In the genomic region with DNA sequence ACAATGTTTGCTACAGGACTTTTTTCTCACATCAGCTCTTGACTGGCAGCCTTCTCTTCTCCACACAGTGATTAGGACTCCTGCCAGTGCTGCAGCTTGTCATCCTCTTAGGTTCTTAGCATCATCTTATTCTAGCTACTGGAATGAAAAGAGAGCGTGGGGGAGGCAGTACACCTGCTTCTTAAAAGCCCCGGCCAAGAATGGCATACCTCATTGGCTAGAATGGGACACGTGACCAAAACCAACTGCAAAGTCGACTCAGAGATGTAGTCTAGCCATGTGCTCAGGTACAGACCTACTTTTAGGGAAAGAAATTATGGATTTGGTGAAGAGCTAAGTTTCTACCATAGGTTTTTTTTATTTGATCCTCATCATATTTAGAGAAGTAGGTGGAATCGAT, we compare ENCODE assay signal across 17 cellular contexts. TPM values are rescaled to one million over a fixed set of nuclear protein-coding genes. Genes with fewer than 3 reads are reported as not detected.
DNase-seq lines count a peak whose midpoint lies in the region; ATAC-seq and TF ChIP-seq lines count a peak whose summit lies in the region.
"Had no signal": no experiment of that assay in that cellular context is flagged by ENCODE, and none has a peak within 500 bp of the region (broad histone marks: within the 10 kb centered on the region; RNA-seq: fewer than 3 reads in every experiment).

No MANE protein-coding gene starts in this region.

- H3K4me1 ChIP-seq in hepatocyte (ENCODE audit: insufficient read depth) = peaks cover 57% of the 10 kb centered on the region
- H3K4me1 ChIP-seq in sigmoid colon = peaks cover 0 to 78% (median 71%) of the 10 kb centered on the region in 4 donors
- no peaks in the 10 kb centered on the region for H3K4me1 ChIP-seq in CD4-positive, alpha-beta memory T cell (ENCODE audit: insufficient read depth, low read length)

- no peaks in the 10 kb centered on the region; the same call in 1 of the 2 replicates for H3K27me3 Mint-ChIP-seq in HFFc6 (ENCODE audit: insufficient read depth)
- H3K27me3 Mint-ChIP-seq in CD4-positive, alpha-beta memory T cell = peaks cover 0 to 1% of the 10 kb centered on the region in 2 donors
- H3K27me3 Mint-ChIP-seq in activated CD4-positive, alpha-beta memory T cell treated with anti-CD3 and anti-CD28 coated beads for 36 hours = no peaks in the 10 kb centered on the region
- H3K27me3 Mint-ChIP-seq: activated CD4-positive, alpha-beta T cell treated with anti-CD3 and anti-CD28 coated beads, Interleukin-2, amount 10 ng/mL, durations not matched to agents 24 days and 14 days had no signal

- peak overlapping the region; percentile 54 for H3K27ac Mint-ChIP-seq in HFFc6
- peak overlapping the region in 1 of 7 donors; percentile 25 for H3K27ac Mint-ChIP-seq in CD4-positive, alpha-beta memory T cell
- H3K27ac Mint-ChIP-seq in activated CD4-positive, alpha-beta memory T cell treated with anti-CD3 and anti-CD28 coated beads for 36 hours = no peak overlapping the region
- H3K27ac Mint-ChIP-seq: activated CD4-positive, alpha-beta T cell treated with anti-CD3 and anti-CD28 coated beads, Interleukin-2, amount 10 ng/mL, durations not matched to agents 24 days and 14 days had no signal

- no peak overlapping the region for H3K4me3 ChIP-seq in hepatocyte
- no peak overlapping the region for H3K4me3 ChIP-seq in sigmoid colon
- H3K4me3 ChIP-seq in CD4-positive, alpha-beta memory T cell (ENCODE audit: low read length in 2 of 2) = no peak overlapping the region

- H3K9me3 Mint-ChIP-seq in HFFc6 = no peaks in the 10 kb centered on the region
- H3K9me3 Mint-ChIP-seq in CD4-positive, alpha-beta memory T cell = peaks cover 0 to 2% (median 0%) of the 10 kb centered on the region in 8 donors
- H3K9me3 Mint-ChIP-seq in activated CD4-positive, alpha-beta memory T cell treated with anti-CD3 and anti-CD28 coated beads for 36 hours = no peaks in the 10 kb centered on the region
- H3K9me3 Mint-ChIP-seq: activated CD4-positive, alpha-beta T cell treated with anti-CD3 and anti-CD28 coated beads, Interleukin-2, amount 10 ng/mL, durations not matched to agents 24 days and 14 days had no signal

- H3K27me3 ChIP-seq in hepatocyte (no peaks in the 10 kb centered on the region), sigmoid colon (no peaks in the 10 kb centered on the region)
- no peaks in the 10 kb centered on the region for H3K27me3 ChIP-seq in CD4-positive, alpha-beta memory T cell (ENCODE audit: insufficient read depth, low read length)

- H3K9me2 ChIP-seq in hepatocyte (replicated peaks; ENCODE audit: insufficient read depth) = no peaks in the 10 kb centered on the region

- H4K20me1 ChIP-seq in hepatocyte (ENCODE audit: insufficient read depth, poor library complexity, severe bottlenecking) = no peaks in the 10 kb centered on the region

- H3K9me3 ChIP-seq in hepatocyte (ENCODE audit: low read depth) = no peaks in the 10 kb centered on the region
- no peaks in the 10 kb centered on the region for H3K9me3 ChIP-seq in sigmoid colon
- H3K9me3 ChIP-seq in CD4-positive, alpha-beta memory T cell (ENCODE audit: control insufficient read depth in 1 of 2, low read length in 2 of 2) = no peaks in the 10 kb centered on the region

- TF ChIP-seq POLR2A in sigmoid colon (IDR thresholded peaks at IDR 0.05) = no peak

- H3K36me3 ChIP-seq in hepatocyte (replicated peaks; ENCODE audit: insufficient read depth, low read depth) (no peaks in the 10 kb centered on the region), sigmoid colon (no peaks in the 10 kb centered on the region)
- no peaks in the 10 kb centered on the region for H3K36me3 ChIP-seq in CD4-positive, alpha-beta memory T cell (ENCODE audit: insufficient read depth, low read length)

- H2AFZ ChIP-seq in hepatocyte = no peak overlapping the region

- TF ChIP-seq EP300 in sigmoid colon (IDR thresholded peaks at IDR 0.05) = no peak

- H3K4me2 ChIP-seq in hepatocyte = no peak overlapping the region

- CTCF ChIA-PET in CD4-positive, alpha-beta memory T cell (lab: Charles Lee; ENCODE audit: partially characterized antibody) = interaction anchor here (1.0 kb wide), 1 partner anchor 31 kb away, joined by 3 read pairs; no protein-coding TSS in a partner anchor
- CTCF ChIA-PET in activated CD4-positive, alpha-beta memory T cell treated with anti-CD3 and anti-CD28 coated beads for 36 hours (lab: Charles Lee) = no interaction called here

- peaks cover 65% of the 10 kb centered on the region for H3K4me1 Mint-ChIP-seq in HFFc6 (ENCODE audit: low read depth)
- H3K4me1 Mint-ChIP-seq in CD4-positive, alpha-beta memory T cell = peaks cover 0 to 10% (median under 1%) of the 10 kb centered on the region in 4 donors
- peaks cover 7% of the 10 kb centered on the region for H3K4me1 Mint-ChIP-seq in activated CD4-positive, alpha-beta memory T cell treated with anti-CD3 and anti-CD28 coated beads for 36 hours (ENCODE audit: low read depth)
- H3K4me1 Mint-ChIP-seq: activated CD4-positive, alpha-beta T cell treated with anti-CD3 and anti-CD28 coated beads, Interleukin-2, amount 10 ng/mL, durations not matched to agents 24 days and 14 days had no signal

- no peak for ATAC-seq in GM21367 (IDR thresholded peaks at IDR 0.05; ENCODE audit: unreplicated experiment)
- ATAC-seq: PC-3 had no signal

- no peaks in the 10 kb centered on the region for H3K36me3 Mint-ChIP-seq in HFFc6 (ENCODE audit: low read depth)
- no peaks in the 10 kb centered on the region for H3K36me3 Mint-ChIP-seq in CD4-positive, alpha-beta memory T cell
- H3K36me3 Mint-ChIP-seq in activated CD4-positive, alpha-beta memory T cell treated with anti-CD3 and anti-CD28 coated beads for 36 hours = no peaks in the 10 kb centered on the region

- intact Hi-C loops in sigmoid colon (cut with DNase I) = loop anchor here (5.0 kb wide), 1 partner anchor 120 kb away; no protein-coding TSS in a partner anchor
- intact Hi-C loops in CD4-positive, alpha-beta memory T cell (cut with micrococcal nuclease) = no loop called here
- intact Hi-C loops in activated CD4-positive, alpha-beta memory T cell treated with anti-CD3 and anti-CD28 coated beads for 36 hours (cut with micrococcal nuclease) = no loop called here

- TF ChIP-seq CTCF in HFFc6 (IDR thresholded peaks at IDR 0.05) (no peak), hepatocyte (IDR thresholded peaks at IDR 0.05; ENCODE audit: poor library complexity) (no peak), sigmoid colon (IDR thresholded peaks at IDR 0.05) (no peak)

- H3K79me2 ChIP-seq in hepatocyte = peaks cover 57% of the 10 kb centered on the region

- POLR2A ChIA-PET in CD4-positive, alpha-beta memory T cell (lab: Charles Lee; ENCODE audit: partially characterized antibody) = no interaction called here
- POLR2A ChIA-PET in activated CD4-positive, alpha-beta memory T cell treated with anti-CD3 and anti-CD28 coated beads for 36 hours (lab: Charles Lee) = no interaction called here

- DNase-seq in HFFc6 = no peak
- peak; percentile 31 for DNase-seq in RPMI8226
- no peak for DNase-seq in hepatocyte (ENCODE audit: low spot score)
- no peak for DNase-seq in sigmoid colon
- DNase-seq in cortex of kidney (lab: John Stamatoyannopoulos, UW) = no peak
- no peak for DNase-seq in CD4-positive, alpha-beta memory T cell
- no peak for DNase-seq in activated CD4-positive, alpha-beta memory T cell treated with anti-CD3 and anti-CD28 coated beads for 36 hours
- DNase-seq: activated CD4-positive, alpha-beta T cell treated with anti-CD3 and anti-CD28 coated beads, Interleukin-2, amount 10 ng/mL, durations not matched to agents 24 days and 14 days; activated gamma-delta T cell treated with Interleukin-2 at 50 U/mL for 16 hours; AML-193; hippocampal formation; NCI-H2081; NCI-H526; occipital lobe; PC-3; stimulated activated CD4-positive, alpha-beta T cell treated with anti-CD3 and anti-CD28 coated beads, Interleukin-2, amount 100 ng/mL, for 24 hours had no signal

- peak overlapping the region; percentile 69; the same call in 1 of the 2 replicates for H3K4me3 Mint-ChIP-seq in HFFc6
- H3K4me3 Mint-ChIP-seq in CD4-positive, alpha-beta memory T cell = no peak overlapping the region
- no peak overlapping the region for H3K4me3 Mint-ChIP-seq in activated CD4-positive, alpha-beta memory T cell treated with anti-CD3 and anti-CD28 coated beads for 36 hours
- H3K4me3 Mint-ChIP-seq: activated CD4-positive, alpha-beta T cell treated with anti-CD3 and anti-CD28 coated beads, Interleukin-2, amount 10 ng/mL, durations not matched to agents 24 days and 14 days had no signal

- WGBS in hepatocyte (ENCODE audit: low lambda C conversion rate, missing lambda C conversion rate) = 94% methylated on average over 5 of the region's 5 CpGs
- WGBS in sigmoid colon, 2 donors = 91 to 93% methylated on average over 5 of the region's 5 CpGs

- H3K27ac ChIP-seq in hepatocyte = peak overlapping the region; percentile 56
- H3K27ac ChIP-seq in sigmoid colon = peak overlapping the region in 3 of 4 donors; percentile 32 to 71 (median 48)
- H3K27ac ChIP-seq in CD4-positive, alpha-beta memory T cell (ENCODE audit: low read depth, low read length) = no peak overlapping the region

RNA-seq across cellular contexts. Expression of gene RARB, which starts 44.1 kb away (rescaled TPM):
- 1 to 10 TPM in 4 of 6 experiments, not detected in 2; 1.6 to 2.4 (median 1.8) TPM for total RNA-seq in HFFc6 (2021; fragmentation: NEBNext Ultra II Directional; extraction: Animal tissue kit (Norgen Biotek cat#: 25700))
- total RNA-seq in hepatocyte (30.7 and 33.0 TPM in 2 replicates), sigmoid colon (10 to 100 TPM in 3 of 4 donors, 1 to 10 TPM in 1; 8.3 to 18.5 (median 11.9) TPM)
- polyA plus RNA-seq in hepatocyte (20.2 and 22.2 TPM in 2 replicates), sigmoid colon (1 to 10 TPM; 1.2 to 2.4 (median 2.1) TPM)
- not detected for total RNA-seq in CD4-positive, alpha-beta memory T cell
- under 1 TPM in 1 of 2 donors, not detected in 1; 0.07 TPM for polyA plus RNA-seq in CD4-positive, alpha-beta memory T cell
- not detected for total RNA-seq in activated CD4-positive, alpha-beta memory T cell treated with anti-CD3 and anti-CD28 coated beads for 36 hours
- total RNA-seq: activated CD4-positive, alpha-beta T cell treated with anti-CD3 and anti-CD28 coated beads, Interleukin-2, amount 10 ng/mL, durations not matched to agents 24 days and 14 days; PC-3 had no signal
